In the genomic region with DNA sequence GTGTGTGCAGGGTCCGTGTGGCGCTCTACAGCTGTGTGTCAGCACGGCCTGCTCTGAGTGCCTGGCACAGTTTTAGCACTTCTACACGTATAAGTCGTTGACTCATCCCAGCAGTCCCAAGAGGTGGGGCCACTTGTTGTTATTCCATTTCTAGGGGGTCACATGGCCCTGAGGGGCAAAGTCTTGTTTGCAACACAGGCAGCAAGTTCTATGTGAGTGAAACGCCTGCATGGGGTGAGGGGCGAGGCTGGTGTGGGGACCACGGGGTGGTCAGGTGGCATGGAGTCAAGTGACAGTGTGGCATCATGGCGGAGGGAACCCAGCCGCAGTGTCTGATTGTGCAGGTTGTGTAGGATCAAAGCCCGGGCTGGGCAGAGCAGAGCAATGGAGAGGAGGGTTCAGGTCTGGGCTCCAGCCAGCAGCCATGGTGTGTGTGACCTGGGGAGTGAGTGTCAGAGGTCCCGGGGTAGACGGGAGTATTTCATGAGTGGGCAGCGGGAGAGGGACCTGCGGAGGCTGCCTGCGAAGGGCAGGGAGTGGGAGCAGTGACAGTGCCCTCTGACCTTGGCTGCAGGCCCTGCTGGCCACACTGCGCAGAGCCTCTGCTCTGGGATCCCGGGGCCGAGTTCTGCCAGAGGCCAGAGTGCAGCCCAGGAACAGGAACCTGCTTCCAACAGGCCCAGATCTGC, we compare ENCODE assay signal across 1 cellular context.
A peak's percentile ranks its signal among the peaks of the same experiment; 100 is the strongest.
TF ChIP-seq lines count a peak whose summit lies in the region.

No MANE protein-coding gene starts in this region.

TF ChIP-seq in HepG2, 621 proteins besides CTCF, POLR2A, EP300 and RAD21 (continued from another document and continues in another):
- TF ChIP-seq, protein P1, sequence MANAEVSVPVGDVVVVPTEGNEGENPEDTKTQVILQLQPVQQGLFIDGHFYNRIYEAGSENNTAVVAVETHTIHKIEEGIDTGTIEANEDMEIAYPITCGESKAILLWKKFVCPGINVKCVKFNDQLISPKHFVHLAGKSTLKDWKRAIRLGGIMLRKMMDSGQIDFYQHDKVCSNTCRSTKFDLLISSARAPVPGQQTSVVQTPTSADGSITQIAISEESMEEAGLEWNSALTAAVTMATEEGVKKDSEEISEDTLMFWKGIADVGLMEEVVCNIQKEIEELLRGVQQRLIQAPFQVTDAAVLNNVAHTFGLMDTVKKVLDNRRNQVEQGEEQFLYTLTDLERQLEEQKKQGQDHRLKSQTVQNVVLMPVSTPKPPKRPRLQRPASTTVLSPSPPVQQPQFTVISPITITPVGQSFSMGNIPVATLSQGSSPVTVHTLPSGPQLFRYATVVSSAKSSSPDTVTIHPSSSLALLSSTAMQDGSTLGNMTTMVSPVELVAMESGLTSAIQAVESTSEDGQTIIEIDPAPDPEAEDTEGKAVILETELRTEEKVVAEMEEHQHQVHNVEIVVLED (CRISPR knock-in tag; IDR thresholded peaks at IDR 0.05; ENCODE audit: borderline replicate concordance), result peak; percentile 50; the same call in 1 of the 2 replicates
- TF ChIP-seq ZNF10 (CRISPR knock-in tag; IDR thresholded peaks at IDR 0.05; ENCODE audit: borderline replicate concordance, low read depth) (no peak), AGO1 (IDR thresholded peaks at IDR 0.05; ENCODE audit: low read depth, low read length, poor library complexity, severe bottlenecking) (no peak), TEAD3 (CRISPR knock-in tag; optimal IDR thresholded peaks at IDR 0.05; ENCODE audit: borderline replicate concordance) (peak; percentile 55), SIX4 (CRISPR knock-in tag; IDR thresholded peaks at IDR 0.05) (peak; percentile 88; the same call in 1 of the 2 replicates), MYC (CRISPR knock-in tag; IDR thresholded peaks at IDR 0.05; ENCODE audit: borderline replicate concordance) (peak; percentile 95), SMC3 (IDR thresholded peaks at IDR 0.05; ENCODE audit: low read length) (no peak), ZNF781 (CRISPR knock-in tag; IDR thresholded peaks at IDR 0.05; ENCODE audit: borderline replicate concordance, not compliant biosample characterization) (peak; percentile 88), RARG (CRISPR knock-in tag; IDR thresholded peaks at IDR 0.05; ENCODE audit: low read depth) (0 out of 2 replicates have a peak, but pooled peaks have one; percentile 56), THAP7 (CRISPR knock-in tag; IDR thresholded peaks at IDR 0.05) (0 out of 2 replicates have a peak, but pooled peaks have one; percentile 23), WIZ (CRISPR knock-in tag; IDR thresholded peaks at IDR 0.05) (peak; percentile 67; the same call in 1 of the 2 replicates), ZNF761 (CRISPR knock-in tag; conservative IDR thresholded peaks at IDR 0.05) (0 out of 2 replicates have a peak, but pooled peaks have one; percentile 46), ZNF205 (CRISPR knock-in tag; IDR thresholded peaks at IDR 0.05) (peak; percentile 40; the same call in 1 of the 2 replicates), TBX3 (IDR thresholded peaks at IDR 0.05; ENCODE audit: borderline replicate concordance) (peak; percentile 53; the same call in 1 of the 2 replicates), TCF12 (IDR thresholded peaks at IDR 0.05) (no peak), TCF12 (CRISPR knock-in tag; IDR thresholded peaks at IDR 0.05) (peak; percentile 25; the same call in 1 of the 2 replicates), FOXO1 (CRISPR knock-in tag; IDR thresholded peaks at IDR 0.05) (peak; percentile 96), FOSL2 (CRISPR knock-in tag; IDR thresholded peaks at IDR 0.05) (peak; percentile 93), ZNF768 (CRISPR knock-in tag; IDR thresholded peaks at IDR 0.05) (peak; percentile 96), POLR2AphosphoS5 (IDR thresholded peaks at IDR 0.05; ENCODE audit: low read depth, low read length) (peak; percentile 74), HOXA3 (CRISPR knock-in tag; IDR thresholded peaks at IDR 0.05) (peak; percentile 86), ZNF136 (CRISPR knock-in tag; IDR thresholded peaks at IDR 0.05; ENCODE audit: low read depth) (0 out of 2 replicates have a peak, but pooled peaks have one; percentile 53), HMGXB4 (CRISPR knock-in tag; IDR thresholded peaks at IDR 0.05; ENCODE audit: borderline replicate concordance in 1 of 2, low read depth in 1 of 2) (peak in 1 of 2 experiments; percentile 15; a peak in 2 of 4 replicates), SOX13 (IDR thresholded peaks at IDR 0.05) (no peak), SOX13 (CRISPR knock-in tag; conservative IDR thresholded peaks at IDR 0.05 in 1 of 2, IDR thresholded peaks at IDR 0.05 in 1 of 2) (peak in 1 of 2 experiments; percentile 70; a peak in 2 of 4 replicates), MXI1 (IDR thresholded peaks at IDR 0.05; ENCODE audit: borderline replicate concordance, low read depth, low read length) (peak; percentile 87; the same call in 1 of the 3 replicates), ZNF557 (CRISPR knock-in tag; IDR thresholded peaks at IDR 0.05) (0 out of 2 replicates have a peak, but pooled peaks have one; percentile 6), GATAD1 (CRISPR knock-in tag; IDR thresholded peaks at IDR 0.05) (peak; percentile 85), ZNF274 (CRISPR knock-in tag; IDR thresholded peaks at IDR 0.05) (no peak; the same call in 1 of the 2 replicates), ZBED4 (CRISPR knock-in tag; IDR thresholded peaks at IDR 0.05; ENCODE audit: borderline replicate concordance) (no peak), FOXK1 (CRISPR knock-in tag; IDR thresholded peaks at IDR 0.05; ENCODE audit: borderline replicate concordance, low read depth) (peak; percentile 96), FLYWCH1 (CRISPR knock-in tag; IDR thresholded peaks at IDR 0.05) (no peak), ZNF543 (CRISPR knock-in tag; IDR thresholded peaks at IDR 0.05) (no peak; the same call in 1 of the 2 replicates), ZNF275 (CRISPR knock-in tag; IDR thresholded peaks at IDR 0.05; ENCODE audit: borderline replicate concordance) (peak; percentile 73), ZNF124 (CRISPR knock-in tag; IDR thresholded peaks at IDR 0.05) (peak; percentile 34; the same call in 1 of the 2 replicates)
- TF ChIP-seq, protein P2, sequence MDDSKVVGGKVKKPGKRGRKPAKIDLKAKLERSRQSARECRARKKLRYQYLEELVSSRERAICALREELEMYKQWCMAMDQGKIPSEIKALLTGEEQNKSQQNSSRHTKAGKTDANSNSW (CRISPR knock-in tag; IDR thresholded peaks at IDR 0.05; ENCODE audit: borderline replicate concordance), result peak; percentile 78; the same call in 1 of the 2 replicates
- TF ChIP-seq, protein P3, sequence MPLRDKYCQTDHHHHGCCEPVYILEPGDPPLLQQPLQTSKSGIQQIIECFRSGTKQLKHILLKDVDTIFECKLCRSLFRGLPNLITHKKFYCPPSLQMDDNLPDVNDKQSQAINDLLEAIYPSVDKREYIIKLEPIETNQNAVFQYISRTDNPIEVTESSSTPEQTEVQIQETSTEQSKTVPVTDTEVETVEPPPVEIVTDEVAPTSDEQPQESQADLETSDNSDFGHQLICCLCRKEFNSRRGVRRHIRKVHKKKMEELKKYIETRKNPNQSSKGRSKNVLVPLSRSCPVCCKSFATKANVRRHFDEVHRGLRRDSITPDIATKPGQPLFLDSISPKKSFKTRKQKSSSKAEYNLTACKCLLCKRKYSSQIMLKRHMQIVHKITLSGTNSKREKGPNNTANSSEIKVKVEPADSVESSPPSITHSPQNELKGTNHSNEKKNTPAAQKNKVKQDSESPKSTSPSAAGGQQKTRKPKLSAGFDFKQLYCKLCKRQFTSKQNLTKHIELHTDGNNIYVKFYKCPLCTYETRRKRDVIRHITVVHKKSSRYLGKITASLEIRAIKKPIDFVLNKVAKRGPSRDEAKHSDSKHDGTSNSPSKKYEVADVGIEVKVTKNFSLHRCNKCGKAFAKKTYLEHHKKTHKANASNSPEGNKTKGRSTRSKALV (CRISPR knock-in tag; IDR thresholded peaks at IDR 0.05), result peak; percentile 44; the same call in 1 of the 2 replicates
- TF ChIP-seq, protein P4, sequence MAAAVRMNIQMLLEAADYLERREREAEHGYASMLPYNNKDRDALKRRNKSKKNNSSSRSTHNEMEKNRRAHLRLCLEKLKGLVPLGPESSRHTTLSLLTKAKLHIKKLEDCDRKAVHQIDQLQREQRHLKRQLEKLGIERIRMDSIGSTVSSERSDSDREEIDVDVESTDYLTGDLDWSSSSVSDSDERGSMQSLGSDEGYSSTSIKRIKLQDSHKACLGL (CRISPR knock-in tag; IDR thresholded peaks at IDR 0.05), result peak; percentile 83; the same call in 1 of the 2 replicates
- TF ChIP-seq, protein P5, sequence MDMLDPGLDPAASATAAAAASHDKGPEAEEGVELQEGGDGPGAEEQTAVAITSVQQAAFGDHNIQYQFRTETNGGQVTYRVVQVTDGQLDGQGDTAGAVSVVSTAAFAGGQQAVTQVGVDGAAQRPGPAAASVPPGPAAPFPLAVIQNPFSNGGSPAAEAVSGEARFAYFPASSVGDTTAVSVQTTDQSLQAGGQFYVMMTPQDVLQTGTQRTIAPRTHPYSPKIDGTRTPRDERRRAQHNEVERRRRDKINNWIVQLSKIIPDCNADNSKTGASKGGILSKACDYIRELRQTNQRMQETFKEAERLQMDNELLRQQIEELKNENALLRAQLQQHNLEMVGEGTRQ (IDR thresholded peaks at IDR 0.05; ENCODE audit: low read depth, low read length), result peak; percentile 86
- TF ChIP-seq, protein P5 (CRISPR knock-in tag; IDR thresholded peaks at IDR 0.05; ENCODE audit: borderline replicate concordance), result peak; percentile 96
- TF ChIP-seq, protein P6, sequence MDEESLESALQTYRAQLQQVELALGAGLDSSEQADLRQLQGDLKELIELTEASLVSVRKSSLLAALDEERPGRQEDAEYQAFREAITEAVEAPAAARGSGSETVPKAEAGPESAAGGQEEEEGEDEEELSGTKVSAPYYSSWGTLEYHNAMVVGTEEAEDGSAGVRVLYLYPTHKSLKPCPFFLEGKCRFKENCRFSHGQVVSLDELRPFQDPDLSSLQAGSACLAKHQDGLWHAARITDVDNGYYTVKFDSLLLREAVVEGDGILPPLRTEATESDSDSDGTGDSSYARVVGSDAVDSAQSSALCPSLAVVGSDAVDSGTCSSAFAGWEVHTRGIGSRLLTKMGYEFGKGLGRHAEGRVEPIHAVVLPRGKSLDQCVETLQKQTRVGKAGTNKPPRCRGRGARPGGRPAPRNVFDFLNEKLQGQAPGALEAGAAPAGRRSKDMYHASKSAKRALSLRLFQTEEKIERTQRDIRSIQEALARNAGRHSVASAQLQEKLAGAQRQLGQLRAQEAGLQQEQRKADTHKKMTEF (CRISPR knock-in tag; IDR thresholded peaks at IDR 0.05), result peak; percentile 92
